Comparison of ENCODE assay signal across 8 cellular contexts in the genomic region with DNA sequence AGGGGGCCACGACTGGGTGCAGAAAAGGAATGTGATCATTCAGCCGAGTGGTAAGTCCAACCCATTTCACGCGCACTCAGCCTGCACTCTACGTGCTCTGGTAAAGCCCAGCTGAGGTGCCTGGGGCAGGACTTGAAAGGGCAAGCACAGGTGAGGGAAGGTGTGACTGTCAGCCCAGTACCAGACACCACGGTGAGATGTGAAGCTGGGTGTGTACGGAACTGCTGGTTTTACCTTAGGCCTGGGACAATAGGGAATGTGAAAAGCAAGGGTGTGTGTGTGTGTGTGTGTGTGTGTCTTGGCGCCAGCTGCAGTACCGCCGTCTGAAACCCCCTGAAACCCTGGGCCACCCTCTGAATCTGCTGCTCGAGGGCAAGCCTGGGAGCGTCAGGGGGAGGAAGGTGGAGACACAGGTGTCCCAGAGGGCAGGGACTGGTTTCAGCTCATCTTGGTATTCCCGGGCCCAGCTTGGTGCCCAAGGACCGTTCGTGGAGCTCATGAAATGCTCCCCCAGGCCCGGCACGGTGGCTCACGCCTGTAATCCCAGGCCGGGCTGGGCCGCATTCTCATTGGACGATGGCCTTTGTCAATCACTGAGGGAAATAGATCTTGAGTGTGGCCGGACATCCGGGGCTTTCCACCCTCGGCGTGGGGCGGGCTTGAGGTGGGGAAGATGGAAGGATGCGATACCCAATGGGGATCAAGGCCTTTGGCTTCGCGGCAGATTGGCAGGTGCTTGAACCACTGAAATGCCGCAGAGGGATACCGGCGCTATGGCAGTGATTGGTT. TPM values are rescaled to one million over a fixed set of nuclear protein-coding genes. Genes with fewer than 3 reads are reported as not detected.
A peak's percentile ranks its signal among the peaks of the same experiment; 100 is the strongest.
DNase-seq lines count a peak whose midpoint lies in the region; ATAC-seq and TF ChIP-seq lines count a peak whose summit lies in the region.

No MANE protein-coding gene starts in this region.

- H3K9me3 ChIP-seq in vagina, result no peaks in the 10 kb centered on the region

- H3K27me3 ChIP-seq in vagina, result no peaks in the 10 kb centered on the region

- peaks cover 21% of the 10 kb centered on the region for H3K4me1 ChIP-seq in vagina

- no peaks in the 10 kb centered on the region for H3K36me3 ChIP-seq in vagina

- peak overlapping the region; percentile 86 for H3K27ac ChIP-seq in vagina

- peak overlapping the region; percentile 54 to 59 for H3K4me3 ChIP-seq in vagina

- TF ChIP-seq CTCF in vagina (IDR thresholded peaks at IDR 0.05), result no peak

- intact Hi-C loops in vagina (cut with DNase I), result no loop called here

- DNase-seq in NCI-H2029 (lab: John Stamatoyannopoulos, UW) (peak; percentile 97), T-helper 9 cell (peak; percentile 98), astrocyte of the hippocampus (ENCODE audit: low read depth, low spot score) (peak; percentile 100), hepatic stellate cell (ENCODE audit: low spot score) (peak; percentile 99), putamen (ENCODE audit: low spot score) (peak; percentile 100), vagina (ENCODE audit: extremely low spot score in 2 of 2) (peak in 1 of 2 donors; percentile 100)

- ATAC-seq in GM18508 (IDR thresholded peaks at IDR 0.05; ENCODE audit: insufficient read depth, unreplicated experiment) (peak; percentile 86), HG02981 (IDR thresholded peaks at IDR 0.05; ENCODE audit: unreplicated experiment) (peak; percentile 99)

- no peak for TF ChIP-seq POLR2A in vagina (IDR thresholded peaks at IDR 0.05)

RNA-seq across cellular contexts. Expression of gene ST6GALNAC1, which starts 27.8 kb away (rescaled TPM):
- total RNA-seq in vagina, result 4.4 TPM

RNA-seq across cellular contexts. Expression of gene MXRA7, which starts 39.4 kb away (rescaled TPM):
- 114 TPM for total RNA-seq in vagina

RNA-seq across cellular contexts. Expression of gene JMJD6, which starts 55.1 kb away (rescaled TPM):
- total RNA-seq in vagina, result 28.0 TPM

RNA-seq across cellular contexts. Expression of gene METTL23, which starts 55.3 kb away (rescaled TPM):
- 20.9 TPM for total RNA-seq in vagina
